8 cellular contexts compared by ENCODE assay signal in genomic region chr9:35646583-35647265, GRCh38. TPM values are rescaled to one million over a fixed set of nuclear protein-coding genes. Genes with fewer than 3 reads are reported as not detected.
DNase-seq lines count a peak whose midpoint lies in the region; ATAC-seq and TF ChIP-seq lines count a peak whose summit lies in the region.

No MANE protein-coding gene starts in this region.

- peak overlapping the region; percentile 90 to 95 (median 94) for H3K9ac ChIP-seq in skeletal muscle tissue (ENCODE audit: low read depth in 1 of 3, low read length in 3 of 3)

- ATAC-seq in GM18861 (IDR thresholded peaks at IDR 0.05; ENCODE audit: unreplicated experiment), result peak; percentile 84
- ATAC-seq in HG03066 (IDR thresholded peaks at IDR 0.05; ENCODE audit: low read depth, unreplicated experiment), result peak; percentile 81

- peak; percentile 86 for DNase-seq in ACHN
- DNase-seq in NCI-H2107 treated with DMSO at 0.1 percent for 48 hours (lab: John Stamatoyannopoulos, UW; ENCODE audit: unreplicated experiment), result peak; percentile 65
- peak; percentile 94 for DNase-seq in UCSD-AML1 (lab: John Stamatoyannopoulos, UW; ENCODE audit: unreplicated experiment)
- DNase-seq in brain microvascular endothelial cell, result peak; percentile 81

- H3K27me3 ChIP-seq in brain microvascular endothelial cell (replicated peaks) (no peaks in the 10 kb centered on the region), skeletal muscle tissue (ENCODE audit: control insufficient read depth in 3 of 3, insufficient read depth in 3 of 3, low read length in 3 of 3) (no peaks in the 10 kb centered on the region)

- peak overlapping the region; percentile 71 for H3K4me3 ChIP-seq in brain microvascular endothelial cell (ENCODE audit: low read depth, low read length)
- H3K4me3 ChIP-seq in iPS-18c (ENCODE audit: insufficient read depth, low read depth, low read length), result peak overlapping the region; percentile 82
- peak overlapping the region; percentile 82 to 85 (median 84) for H3K4me3 ChIP-seq in skeletal muscle tissue (ENCODE audit: low read length in 3 of 3)

- in situ Hi-C loops in ACHN (cut with HindIII; ENCODE audit: low pct_ligation_motif_present, low pct_unique_long_range_greater_than_20kb, low sequenced_read_pairs) (no loop called here), brain microvascular endothelial cell (cut with HindIII; ENCODE audit: low pct_ligation_motif_present, low sequenced_read_pairs) (no loop called here)

- H3K36me3 ChIP-seq in brain microvascular endothelial cell (replicated peaks) (no peaks in the 10 kb centered on the region), skeletal muscle tissue (ENCODE audit: control insufficient read depth in 3 of 3, insufficient read depth in 3 of 3, low read length in 3 of 3) (no peaks in the 10 kb centered on the region)

- TF ChIP-seq CTCF in brain microvascular endothelial cell (IDR thresholded peaks at IDR 0.05; ENCODE audit: low read depth, low read length, missing control alignments), result peak; percentile 82

- H3K9me3 ChIP-seq in iPS-18c (ENCODE audit: control insufficient read depth, insufficient read depth, low read length) (no peaks in the 10 kb centered on the region), skeletal muscle tissue (ENCODE audit: control insufficient read depth in 3 of 3, low read length in 3 of 3) (no peaks in the 10 kb centered on the region)

- H3K27ac ChIP-seq in brain microvascular endothelial cell (no peak overlapping the region), skeletal muscle tissue (ENCODE audit: low read depth, low read length) (peak overlapping the region; percentile 93)

- peaks cover 6 to 21% (median 15%) of the 10 kb centered on the region in 3 donors for H3K4me1 ChIP-seq in skeletal muscle tissue (ENCODE audit: control insufficient read depth in 3 of 3, insufficient read depth in 3 of 3, low read length in 3 of 3)

RNA-seq across cellular contexts. Expression of gene SIT1, which starts 4.0 kb away (rescaled TPM):
- 1.0 TPM for total RNA-seq in skeletal muscle tissue

RNA-seq across cellular contexts. Expression of gene RMRP, which starts 11.1 kb away (rescaled TPM):
- total RNA-seq in skeletal muscle tissue, result 118,473 TPM

RNA-seq across cellular contexts. Expression of gene CCDC107, which starts 11.4 kb away (rescaled TPM):
- total RNA-seq in skeletal muscle tissue, result 11.0 TPM

RNA-seq across cellular contexts. Expression of gene ARHGEF39, which starts 18.3 kb away (rescaled TPM):
- total RNA-seq in skeletal muscle tissue, result 0.52 TPM

RNA-seq across cellular contexts. Expression of gene CA9, which starts 27.0 kb away (rescaled TPM):
- total RNA-seq in skeletal muscle tissue, result under 0.01 TPM
